9 cellular contexts compared by ENCODE assay signal in genomic region chr11:121464352-121464946, GRCh38. TPM values are rescaled to one million over a fixed set of nuclear protein-coding genes. Genes with fewer than 3 reads are reported as not detected.
DNase-seq lines count a peak whose midpoint lies in the region; ATAC-seq and TF ChIP-seq lines count a peak whose summit lies in the region.
"Had no signal": no experiment of that assay in that cellular context is flagged by ENCODE, and none has a peak within 500 bp of the region (broad histone marks: within the 10 kb centered on the region; RNA-seq: fewer than 3 reads in every experiment).

No MANE protein-coding gene starts in this region.

- H3K36me3 ChIP-seq in CD8-positive, alpha-beta T cell (ENCODE audit: insufficient read depth, low read length): peaks cover under 1% of the 10 kb centered on the region
- H3K36me3 ChIP-seq in MG63 (no peaks in the 10 kb centered on the region), mucosa of stomach (ENCODE audit: control insufficient read depth, insufficient read depth, low read length) (no peaks in the 10 kb centered on the region)

- peak overlapping the region; percentile 2 for H3K9ac ChIP-seq in mucosa of stomach (ENCODE audit: low read length)

- POLR2A ChIA-PET in CD8-positive, alpha-beta T cell (lab: Charles Lee): interaction anchor here (0.9 to 12.0 kb wide), 8 partner anchors 10 to 171 kb away, joined by 3 to 178 read pairs (median 4); partner anchors contain the start of genes SORL1 and SORL1-AS1

- H3K4me1 ChIP-seq in CD8-positive, alpha-beta T cell (ENCODE audit: insufficient read depth, low read length): peaks cover 99% of the 10 kb centered on the region
- peaks cover 67% of the 10 kb centered on the region for H3K4me1 ChIP-seq in mucosa of stomach (ENCODE audit: control insufficient read depth, insufficient read depth, low read length)

- H3K9me3 ChIP-seq in CD8-positive, alpha-beta T cell (ENCODE audit: low read length): no peaks in the 10 kb centered on the region
- H3K9me3 ChIP-seq in MG63 (no peaks in the 10 kb centered on the region), mucosa of stomach (ENCODE audit: control insufficient read depth, low read length) (no peaks in the 10 kb centered on the region)

- intact Hi-C loops in CD8-positive, alpha-beta T cell (cut with DNase I, micrococcal nuclease): loop anchor here (1.0 to 10.0 kb wide), 5 partner anchors 12 to 1380 kb away; partner anchors contain the start of genes SC5D (in 1 of the 2), SORL1 (in 1 of the 2) and SORL1-AS1 (in 1 of the 2)

- H3K4me1 Mint-ChIP-seq in CD8-positive, alpha-beta T cell (ENCODE audit: low read depth): peaks cover 95% of the 10 kb centered on the region
- H3K4me1 Mint-ChIP-seq in stimulated activated naive CD8-positive, alpha-beta T cell treated with anti-CD3 and anti-CD28 coated beads, Interleukin-15, Interleukin-2, amounts not matched to agents 100 ng/mL and 50 ng/mL, for 24 hours (ENCODE audit: low read depth): peaks cover 100% of the 10 kb centered on the region

- no peaks in the 10 kb centered on the region for H3K27me3 ChIP-seq in CD8-positive, alpha-beta T cell (ENCODE audit: insufficient read depth, low read length)
- H3K27me3 ChIP-seq in MG63: no peaks in the 10 kb centered on the region
- H3K27me3 ChIP-seq in mucosa of stomach (ENCODE audit: control insufficient read depth, insufficient read depth, low read length): no peaks in the 10 kb centered on the region

- peak; percentile 71 for ATAC-seq in CD8-positive, alpha-beta T cell
- peak; percentile 37 for ATAC-seq in GM21717 (IDR thresholded peaks at IDR 0.05; ENCODE audit: unreplicated experiment)

- CTCF ChIA-PET in CD8-positive, alpha-beta T cell (lab: Charles Lee): interaction anchor here (1.0 to 2.2 kb wide), 4 partner anchors 10 to 23 kb away, joined by 3 to 6 read pairs (median 6); no protein-coding TSS in a partner anchor

- H3K36me3 Mint-ChIP-seq in CD8-positive, alpha-beta T cell: peaks cover 12% of the 10 kb centered on the region
- peaks cover 5% of the 10 kb centered on the region for H3K36me3 Mint-ChIP-seq in stimulated activated naive CD8-positive, alpha-beta T cell treated with anti-CD3 and anti-CD28 coated beads, Interleukin-15, Interleukin-2, amounts not matched to agents 100 ng/mL and 50 ng/mL, for 24 hours (ENCODE audit: low read depth)

- H3K27ac Mint-ChIP-seq in CD8-positive, alpha-beta T cell: peak overlapping the region; percentile 97
- H3K27ac Mint-ChIP-seq in stimulated activated naive CD8-positive, alpha-beta T cell treated with anti-CD3 and anti-CD28 coated beads, Interleukin-15, Interleukin-2, amounts not matched to agents 100 ng/mL and 50 ng/mL, for 24 hours: peak overlapping the region; percentile 97

- peak overlapping the region; percentile 5 for H3K4me3 ChIP-seq in CD8-positive, alpha-beta T cell (ENCODE audit: low read depth, low read length)
- H3K4me3 ChIP-seq in MG63 (no peak overlapping the region), mucosa of stomach (ENCODE audit: low read length) (no peak overlapping the region)

- no peaks in the 10 kb centered on the region for H3K27me3 Mint-ChIP-seq in CD8-positive, alpha-beta T cell (ENCODE audit: low read depth)
- H3K27me3 Mint-ChIP-seq in stimulated activated naive CD8-positive, alpha-beta T cell treated with anti-CD3 and anti-CD28 coated beads, Interleukin-15, Interleukin-2, amounts not matched to agents 100 ng/mL and 50 ng/mL, for 24 hours: no peaks in the 10 kb centered on the region

- TF ChIP-seq CTCF in CD8-positive, alpha-beta T cell (IDR thresholded peaks at IDR 0.05): no peak

- peak in 6 of 7 experiments; percentile 60 to 85 (median 79) for DNase-seq in CD8-positive, alpha-beta T cell
- DNase-seq in MG63 (peak; percentile 89), dermis blood vessel endothelial cell (peak; percentile 64), middle frontal gyrus (ENCODE audit: extremely low spot score, low spot score) (no peak)
- DNase-seq in activated CD4-positive, alpha-beta T cell treated with anti-CD3 and anti-CD28 coated beads, Interleukin-2, amount 50 U/mL, for 48 hours: peak; percentile 83 to 88

- peak overlapping the region; percentile 35 for H3K27ac ChIP-seq in CD8-positive, alpha-beta T cell (ENCODE audit: low read depth, low read length)
- H3K27ac ChIP-seq: HL-60 had no signal

- peak overlapping the region; percentile 59 for H3K4me3 Mint-ChIP-seq in CD8-positive, alpha-beta T cell
- H3K4me3 Mint-ChIP-seq in stimulated activated naive CD8-positive, alpha-beta T cell treated with anti-CD3 and anti-CD28 coated beads, Interleukin-15, Interleukin-2, amounts not matched to agents 100 ng/mL and 50 ng/mL, for 24 hours: peak overlapping the region; percentile 68

- H3K9me3 Mint-ChIP-seq in CD8-positive, alpha-beta T cell: no peaks in the 10 kb centered on the region
- no peaks in the 10 kb centered on the region for H3K9me3 Mint-ChIP-seq in stimulated activated naive CD8-positive, alpha-beta T cell treated with anti-CD3 and anti-CD28 coated beads, Interleukin-15, Interleukin-2, amounts not matched to agents 100 ng/mL and 50 ng/mL, for 24 hours

RNA-seq across cellular contexts. Expression of gene SORL1, which starts 12.3 kb away (rescaled TPM):
- total RNA-seq in CD8-positive, alpha-beta T cell: 100 to 1,000 TPM; 170 TPM
- total RNA-seq in MG63 (2014; rRNA removed; shearing (Covaris generic); ENCODE audit: low replicate concordance): 0.59 and 0.69 TPM in 2 replicates
- 0.05 and 0.17 TPM in 2 replicates for total RNA-seq in dermis blood vessel endothelial cell

Comparison
In these comparisons a context has a peak if more than half of its experiments do, and no peak if none do; other contexts are left out.
1. RNA of gene SORL1, which starts 12.3 kb away (total RNA-seq): 170 TPM in CD8-positive, alpha-beta T cell; 0.59 to 0.69 TPM in MG63 and 0.05 to 0.17 TPM in dermis blood vessel endothelial cell; every median in the first group is over 100 times any median in the second.